In genomic region chr22:42719656-42720262, GRCh38 we compare ENCODE assay signal across 9 cellular contexts. TPM values are rescaled to one million over a fixed set of nuclear protein-coding genes. Genes with fewer than 3 reads are reported as not detected.
DNase-seq lines count a peak whose midpoint lies in the region; ATAC-seq and TF ChIP-seq lines count a peak whose summit lies in the region.
"Had no signal": no experiment of that assay in that cellular context is flagged by ENCODE, and none has a peak within 500 bp of the region (broad histone marks: within the 10 kb centered on the region; RNA-seq: fewer than 3 reads in every experiment).

No MANE protein-coding gene starts in this region.

- H3K27ac Mint-ChIP-seq in activated CD4-positive, alpha-beta T cell treated with anti-CD3 and anti-CD28 coated beads for 36 hours: no peak overlapping the region

- peaks cover 0 to 40% of the 10 kb centered on the region in 2 donors for H3K27me3 ChIP-seq in tibial nerve

- peaks cover 55% of the 10 kb centered on the region for H3K27me3 Mint-ChIP-seq in activated CD4-positive, alpha-beta T cell treated with anti-CD3 and anti-CD28 coated beads for 36 hours

- H3K4me1 ChIP-seq in tibial nerve: peaks cover 0 to 53% (median 16%) of the 10 kb centered on the region in 4 donors

- CTCF ChIA-PET in activated CD4-positive, alpha-beta T cell treated with anti-CD3 and anti-CD28 coated beads for 36 hours (lab: Charles Lee): no interaction called here

- TF ChIP-seq CTCF in astrocyte of the spinal cord (IDR thresholded peaks at IDR 0.05; ENCODE audit: low read depth, low read length): no peak
- no peak for TF ChIP-seq CTCF in tibial nerve (IDR thresholded peaks at IDR 0.05)

- intact Hi-C loops in activated CD4-positive, alpha-beta T cell treated with anti-CD3 and anti-CD28 coated beads for 36 hours (cut with DNase I, micrococcal nuclease): loop anchor here in 1 of 2 experiments (5.0 kb wide), 1 partner anchor 57 kb away; no protein-coding TSS in a partner anchor

- no peaks in the 10 kb centered on the region for H3K36me3 ChIP-seq in tibial nerve

- in situ Hi-C loops in astrocyte of the spinal cord (cut with HindIII; ENCODE audit: low sequenced_read_pairs): no loop called here

- ATAC-seq in activated CD4-positive, alpha-beta T cell treated with anti-CD3 and anti-CD28 coated beads for 36 hours: no peak
- peak; percentile 16 for ATAC-seq in left lobe of liver
- ATAC-seq in GM21723 (IDR thresholded peaks at IDR 0.05; ENCODE audit: unreplicated experiment): no peak
- no peak for ATAC-seq in GM19035 (IDR thresholded peaks at IDR 0.05; ENCODE audit: unreplicated experiment)

- H3K4me3 ChIP-seq in astrocyte of the spinal cord (ENCODE audit: low read depth, low read length) (peak overlapping the region; percentile 47), tibial nerve (peak overlapping the region; percentile 52 to 95 (median 56))

- peak overlapping the region; percentile 53 to 95 (median 84) for H3K27ac ChIP-seq in tibial nerve

- H3K9me3 ChIP-seq in tibial nerve: no peaks in the 10 kb centered on the region

- no peak for TF ChIP-seq EP300 in tibial nerve (IDR thresholded peaks at IDR 0.05)

- H3K4me1 Mint-ChIP-seq in activated CD4-positive, alpha-beta T cell treated with anti-CD3 and anti-CD28 coated beads for 36 hours: peaks cover 10% of the 10 kb centered on the region

- no peaks in the 10 kb centered on the region for H3K9me3 Mint-ChIP-seq in activated CD4-positive, alpha-beta T cell treated with anti-CD3 and anti-CD28 coated beads for 36 hours (ENCODE audit: low read depth)

- peak overlapping the region; percentile 43 for H3K4me3 Mint-ChIP-seq in activated CD4-positive, alpha-beta T cell treated with anti-CD3 and anti-CD28 coated beads for 36 hours

- DNase-seq in activated CD4-positive, alpha-beta T cell treated with anti-CD3 and anti-CD28 coated beads for 36 hours: no peak
- no peak for DNase-seq in activated CD4-positive, alpha-beta T cell treated with anti-CD3 and anti-CD28 coated beads for 48 hours
- DNase-seq in astrocyte of the spinal cord (ENCODE audit: low read depth, low spot score): no peak
- no peak for DNase-seq in left lobe of liver (ENCODE audit: low spot score)
- no peak for DNase-seq in tibial nerve (ENCODE audit: low spot score in 2 of 2)
- DNase-seq in HT-29 (ENCODE audit: low spot score): no peak

- 9 to 17% methylated on average over 14 to 35 of the region's 37 CpGs for WGBS in tibial nerve, 2 donors

- H3K36me3 Mint-ChIP-seq in activated CD4-positive, alpha-beta T cell treated with anti-CD3 and anti-CD28 coated beads for 36 hours (ENCODE audit: low read depth): no peaks in the 10 kb centered on the region

- no peak for TF ChIP-seq POLR2A in tibial nerve (IDR thresholded peaks at IDR 0.05)

- POLR2A ChIA-PET in activated CD4-positive, alpha-beta T cell treated with anti-CD3 and anti-CD28 coated beads for 36 hours (lab: Charles Lee): no interaction called here

RNA-seq across cellular contexts. Expression of gene A4GALT, which starts 0.9 kb away (rescaled TPM):
- total RNA-seq in activated CD4-positive, alpha-beta T cell treated with anti-CD3 and anti-CD28 coated beads for 36 hours: not detected
- total RNA-seq in left lobe of liver: 1.0 TPM
- total RNA-seq in tibial nerve: 100 to 1,000 TPM in 2 of 4 donors, 10 to 100 TPM in 2; 73.0 to 146 (median 99.0) TPM
- total RNA-seq in HT-29 (2014; rRNA removed; shearing (Covaris generic)): 36.6 and 49.2 TPM in 2 replicates
- total RNA-seq: T-helper 1 cell treated with Interleukin-12 subunit alpha and Interleukin-12 subunit beta and Interleukin-4 antibody, amounts not matched to agents 30 ng/mL and 1 ng/mL, for 36 hours had no signal

Comparison
In these comparisons a context has a peak if more than half of its experiments do, and no peak if none do; other contexts are left out.
1. RNA of gene A4GALT, which starts 0.9 kb away (total RNA-seq): 73.0 to 146 TPM in tibial nerve and 36.6 to 49.2 TPM in HT-29; 1.0 TPM in left lobe of liver (single experiment) and not detected in activated CD4-positive, alpha-beta T cell treated with anti-CD3 and anti-CD28 coated beads for 36 hours; every median in the first group is over 10 times any median in the second.